Comparison of ENCODE assay signal across 35 cellular contexts in genomic region chr7:7044806-7045205, GRCh38.
DNase-seq lines count a peak whose midpoint lies in the region; ATAC-seq, FAIRE-seq and TF ChIP-seq lines count a peak whose summit lies in the region.
"Had no signal": no experiment of that assay in that cellular context is flagged by ENCODE, and none has a peak within 500 bp of the region (broad histone marks: within the 10 kb centered on the region; RNA-seq: fewer than 3 reads in every experiment).

No MANE protein-coding gene starts in this region.

- no peak overlapping the region for H2AK5ac ChIP-seq in trophoblast cell (ENCODE audit: low read length)

- ATAC-seq in K562 (no peak), HG03045 (IDR thresholded peaks at IDR 0.05; ENCODE audit: unreplicated experiment) (no peak), GM21515 (IDR thresholded peaks at IDR 0.05; ENCODE audit: unreplicated experiment) (no peak)
- ATAC-seq: A549; CD8-positive, alpha-beta T cell had no signal

- TF ChIP-seq CTCF in K562 (IDR thresholded peaks at IDR 0.05 in 2 of 3, conservative IDR thresholded peaks at IDR 0.05 in 1 of 3; ENCODE audit: insufficient read depth in 2 of 3, low read depth in 1 of 3, low read length in 3 of 3), result no peak
- TF ChIP-seq CTCF in esophagus muscularis mucosa (IDR thresholded peaks at IDR 0.05), result no peak
- no peak for TF ChIP-seq CTCF in parathyroid adenoma (IDR thresholded peaks at IDR 0.05)

- intact Hi-C loops in K562 (cut with micrococcal nuclease), result loop anchor here (10.0 kb wide), 1 partner anchor 50 kb away; no protein-coding TSS in a partner anchor
- intact Hi-C loops in esophagus muscularis mucosa (cut with DNase I), result no loop called here

- H2BK5ac ChIP-seq in trophoblast cell (ENCODE audit: low read depth, low read length, poor library complexity), result no peak overlapping the region

- no peak for TF ChIP-seq RAD21 in K562 (CRISPR knock-in tag; conservative IDR thresholded peaks at IDR 0.05 in 1 of 2, IDR thresholded peaks at IDR 0.05 in 1 of 2)

- H3K79me1 ChIP-seq in trophoblast cell (ENCODE audit: low read length), result no peaks in the 10 kb centered on the region

- no peak overlapping the region for H3K4me2 ChIP-seq in K562 (ENCODE audit: insufficient read depth, low read length)
- H3K4me2 ChIP-seq in parathyroid adenoma (ENCODE audit: low read length), result no peak overlapping the region
- no peak overlapping the region for H3K4me2 ChIP-seq in trophoblast cell (ENCODE audit: low read length)
- H3K4me2 ChIP-seq: A549; BLaER1; BLaER1 treated with 17β-estradiol and CSF1 and Interleukin-3, amounts not matched to agents 10 nM and 100 nM had no signal

- no peak for TF ChIP-seq EP300 in K562 (IDR thresholded peaks at IDR 0.05; ENCODE audit: low read length)
- TF ChIP-seq EP300 in esophagus muscularis mucosa (IDR thresholded peaks at IDR 0.05), result no peak

- H3K18ac ChIP-seq in trophoblast cell (ENCODE audit: low read length), result no peak overlapping the region

- DNase-seq in K562 (ENCODE audit: extremely low read depth in 1 of 4, low spot score in 3 of 4) (no peak), esophagus muscularis mucosa (ENCODE audit: extremely low spot score) (peak; percentile 79), trophoblast cell (peak; percentile 54 to 56), GM19240 (ENCODE audit: insufficient read length, low spot score) (no peak), GM19239 (ENCODE audit: insufficient read length, low spot score) (no peak)
- DNase-seq: 8988T; ACHN; AML-193; BE2C; C1 segment of cervical spinal cord; Caco-2; Calu3; CD4-positive, alpha-beta memory T cell; CD4-positive, alpha-beta T cell; CD4-positive, CD25-positive, alpha-beta regulatory T cell; CD8-positive, alpha-beta memory T cell; CD8-positive, alpha-beta T cell; COR-L47; DMS 273 treated with DMSO at 0.1 percent for 48 hours; DMS153; DMS53; DMS79; DMS79 treated with DMSO at 0.1 percent for 48 hours; DND-41; EL had no signal

- CTCF ChIA-PET in K562 (lab: Yijun Ruan, JAX; ENCODE audit: low intra/inter-chr PET ratio), result no interaction called here

- no peak overlapping the region for H2BK12ac ChIP-seq in trophoblast cell (ENCODE audit: low read length)

- H3K4me1 ChIP-seq in K562 (replicated peaks in 1 of 2; ENCODE audit: control insufficient read depth in 2 of 2, insufficient read depth in 2 of 2, low read length in 2 of 2) (peaks cover 6 to 21% of the 10 kb centered on the region in 2 experiments; a peak in 3 of 5 replicates), esophagus muscularis mucosa (no peaks in the 10 kb centered on the region), parathyroid adenoma (peaks cover 36% of the 10 kb centered on the region), trophoblast cell (ENCODE audit: control insufficient read depth in 1 of 2, insufficient read depth in 2 of 2, low read length in 2 of 2) (no peaks in the 10 kb centered on the region)
- H3K4me1 ChIP-seq: A549; BE2C; BLaER1; BLaER1 treated with 17β-estradiol and CSF1 and Interleukin-3, amounts not matched to agents 10 nM and 100 nM; Caco-2 had no signal

- H3K9me3 ChIP-seq in K562 (replicated peaks; ENCODE audit: control insufficient read depth, insufficient read depth, low read depth, low read length), result peaks cover 5% of the 10 kb centered on the region; the same call in 1 of the 2 replicates
- H3K9me3 ChIP-seq in esophagus muscularis mucosa, result no peaks in the 10 kb centered on the region
- H3K9me3 ChIP-seq in parathyroid adenoma (ENCODE audit: control insufficient read depth, low read length), result no peaks in the 10 kb centered on the region
- H3K9me3 ChIP-seq in trophoblast cell (ENCODE audit: insufficient read depth, low read depth, low read length), result no peaks in the 10 kb centered on the region
- H3K9me3 ChIP-seq: BE2C, Caco-2 had no signal

- no peak overlapping the region for H3K27ac ChIP-seq in K562 (ENCODE audit: extremely low read depth, low read depth, low read length)
- no peak overlapping the region for H3K27ac ChIP-seq in esophagus muscularis mucosa (replicated peaks in 1 of 4)
- H3K27ac ChIP-seq in parathyroid adenoma, result peak overlapping the region; percentile 63
- H3K27ac ChIP-seq in trophoblast cell (ENCODE audit: low read depth, low read length), result no peak overlapping the region
- H3K27ac ChIP-seq: 22Rv1; A549; BLaER1; BLaER1 treated with 17β-estradiol and CSF1 and Interleukin-3, amounts not matched to agents 10 nM and 100 nM; C4-2B had no signal

- POLR2A ChIA-PET in K562 (lab: Yijun Ruan, JAX), result no interaction called here

- H3K9me1 ChIP-seq in K562 (ENCODE audit: control insufficient read depth, insufficient read depth, low read length), result no peaks in the 10 kb centered on the region

- TF ChIP-seq POLR2A in K562 (conservative IDR thresholded peaks at IDR 0.05) (no peak), esophagus muscularis mucosa (IDR thresholded peaks at IDR 0.05; ENCODE audit: low read depth) (no peak)

- WGBS in K562 (ENCODE audit: insufficient coverage, low coverage, missing lambda C conversion rate), result 28% methylated on average over 2 of the region's 2 CpGs
- 67% methylated on average over 1 of the region's 2 CpGs for WGBS in esophagus muscularis mucosa
- WGBS in trophoblast cell (ENCODE audit: extremely low coverage, insufficient coverage, insufficient read length), result no CpG with 5 or more reads among the region's 2 CpGs

- FAIRE-seq in K562 (lab: Jason Lieb, UNC) (no peak), GM19239 (lab: Jason Lieb, UNC) (no peak)
- FAIRE-seq: A204.1, A549, D721Med had no signal

- no peaks in the 10 kb centered on the region for H4K20me1 ChIP-seq in K562 (replicated peaks; ENCODE audit: control insufficient read depth, insufficient read depth, low read length)
- H4K20me1 ChIP-seq: BLaER1; BLaER1 treated with 17β-estradiol and CSF1 and Interleukin-3, amounts not matched to agents 10 nM and 100 nM had no signal

- H2AFZ ChIP-seq in K562 (ENCODE audit: low read depth, low read length) (no peak overlapping the region), parathyroid adenoma (no peak overlapping the region), trophoblast cell (ENCODE audit: insufficient read depth, low read length, poor library complexity) (no peak overlapping the region)

- no peak overlapping the region for H2BK120ac ChIP-seq in trophoblast cell (ENCODE audit: insufficient read depth, low read length, poor library complexity)

- H3K27me3 ChIP-seq in K562 (ENCODE audit: control insufficient read depth in 2 of 2, insufficient read depth in 2 of 2, low read length in 2 of 2) (no peaks in the 10 kb centered on the region), esophagus muscularis mucosa (no peaks in the 10 kb centered on the region), parathyroid adenoma (ENCODE audit: control insufficient read depth, insufficient read depth, low read length) (no peaks in the 10 kb centered on the region), trophoblast cell (ENCODE audit: insufficient read depth, low read length) (no peaks in the 10 kb centered on the region)
- H3K27me3 ChIP-seq: BLaER1; BLaER1 treated with 17β-estradiol and CSF1 and Interleukin-3, amounts not matched to agents 10 nM and 100 nM had no signal

- H3K23ac ChIP-seq in trophoblast cell (ENCODE audit: low read length), result no peak overlapping the region

- H3K14ac ChIP-seq in trophoblast cell (ENCODE audit: low read length), result no peak overlapping the region

- no peak overlapping the region for H4K8ac ChIP-seq in trophoblast cell (ENCODE audit: low read depth, low read length)

- no peak overlapping the region for H4K12ac ChIP-seq in trophoblast cell (ENCODE audit: low read depth, low read length)

- H3K79me2 ChIP-seq in K562 (ENCODE audit: control insufficient read depth, insufficient read depth, low read length) (no peaks in the 10 kb centered on the region), parathyroid adenoma (no peaks in the 10 kb centered on the region), trophoblast cell (ENCODE audit: control insufficient read depth, insufficient read depth, low read length, poor library complexity) (no peaks in the 10 kb centered on the region)

- H3K4me3 ChIP-seq in K562 (no peak overlapping the region), esophagus muscularis mucosa (no peak overlapping the region), parathyroid adenoma (ENCODE audit: low read depth, low read length) (no peak overlapping the region), trophoblast cell (ENCODE audit: low read depth, low read length) (no peak overlapping the region)
- H3K4me3 ChIP-seq: A549; BLaER1; BLaER1 treated with 17β-estradiol and CSF1 and Interleukin-3, amounts not matched to agents 10 nM and 100 nM had no signal

- no peak overlapping the region for H3K4ac ChIP-seq in trophoblast cell (ENCODE audit: low read depth, low read length)

- in situ Hi-C loops in K562 (cut with MboI), result loop anchor here (5.0 kb wide), 1 partner anchor 52 kb away; no protein-coding TSS in a partner anchor

- H3K9ac ChIP-seq in K562 (ENCODE audit: insufficient read depth in 1 of 2, low read depth in 2 of 2, low read length in 2 of 2), result no peak overlapping the region
- no peak overlapping the region for H3K9ac ChIP-seq in parathyroid adenoma
- no peak overlapping the region for H3K9ac ChIP-seq in trophoblast cell (ENCODE audit: low read length)
- H3K9ac ChIP-seq: BLaER1; BLaER1 treated with 17β-estradiol and CSF1 and Interleukin-3, amounts not matched to agents 10 nM and 100 nM had no signal

- H4K91ac ChIP-seq in trophoblast cell (ENCODE audit: low read depth, low read length), result no peak overlapping the region

- no peaks in the 10 kb centered on the region for H3K36me3 ChIP-seq in K562 (ENCODE audit: control insufficient read depth, insufficient read depth, low read length)
- H3K36me3 ChIP-seq in esophagus muscularis mucosa, result no peaks in the 10 kb centered on the region
- H3K36me3 ChIP-seq in parathyroid adenoma (ENCODE audit: control insufficient read depth, insufficient read depth, low read length), result no peaks in the 10 kb centered on the region
- no peaks in the 10 kb centered on the region for H3K36me3 ChIP-seq in trophoblast cell (ENCODE audit: control insufficient read depth in 1 of 2, insufficient read depth in 2 of 2, low read length in 2 of 2)
- H3K36me3 ChIP-seq: BE2C; BLaER1; BLaER1 treated with 17β-estradiol and CSF1 and Interleukin-3, amounts not matched to agents 10 nM and 100 nM had no signal

- no TSS peak for BruUV-seq in K562 (replicated peaks; lab: Mats Ljungman, UMichigan)

TF ChIP-seq in K562, 482 proteins besides CTCF, POLR2A, EP300 and RAD21:
- 0 out of 2 replicates have a peak, but pooled peaks have one; percentile 15 for TF ChIP-seq SPI1 (IDR thresholded peaks at IDR 0.05; ENCODE audit: borderline replicate concordance, low read depth, low read length)
- no peak for TF ChIP-seq SMARCE1 (IDR thresholded peaks at IDR 0.05)

Comparison
In these comparisons a context has a peak if more than half of its experiments do, and no peak if none do; other contexts are left out.
1. DNase-seq: peak in esophagus muscularis mucosa (single experiment) and trophoblast cell (2 of 2); none in K562 (0 of 4), GM19240 (single experiment) and GM19239 (single experiment).